ENCODE assay signal across 1 cellular context in genomic region chr4:95833652-95834276, GRCh38.
TF ChIP-seq lines count a peak whose summit lies in the region.

No MANE protein-coding gene starts in this region.

TF ChIP-seq in SK-N-SH, 30 proteins besides CTCF, POLR2A, EP300 and RAD21 (continued from another document):
- no peak for TF ChIP-seq REST (IDR thresholded peaks at IDR 0.05; ENCODE audit: low read depth, low read length)
- TF ChIP-seq TEAD4 (IDR thresholded peaks at IDR 0.05; ENCODE audit: borderline replicate concordance, insufficient read depth) = no peak
- no peak for TF ChIP-seq SIN3A (IDR thresholded peaks at IDR 0.05; ENCODE audit: borderline replicate concordance, low read depth, low read length)
- TF ChIP-seq JUND (IDR thresholded peaks at IDR 0.05) = no peak
- TF ChIP-seq ZBTB33 (IDR thresholded peaks at IDR 0.05; ENCODE audit: borderline replicate concordance, low read depth) = no peak
- no peak for TF ChIP-seq MEF2A (IDR thresholded peaks at IDR 0.05; ENCODE audit: borderline replicate concordance, low read depth)
- TF ChIP-seq USF2 (IDR thresholded peaks at IDR 0.05; ENCODE audit: borderline replicate concordance, low read depth, low read length) = no peak
TF ChIP-seq in SK-N-SH: peak in this region for 4.
